Comparison of ENCODE assay signal across 9 cellular contexts in the genomic region with DNA sequence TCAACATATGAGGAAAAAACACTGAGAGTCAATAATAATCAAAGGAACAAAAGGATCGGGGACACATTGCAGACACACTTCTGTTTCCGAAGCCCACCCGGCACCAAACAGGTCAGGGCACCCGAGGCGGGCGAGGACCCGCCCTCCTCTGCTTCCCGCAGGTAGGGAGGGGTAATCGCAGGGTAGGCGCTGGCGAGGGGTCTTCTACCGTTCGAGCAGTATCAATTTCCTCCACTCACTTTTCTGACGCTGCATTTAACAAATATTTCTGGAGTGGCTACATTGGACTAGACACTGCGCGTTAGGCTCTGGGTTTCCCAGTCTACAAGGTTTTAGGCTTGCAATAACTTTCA. TPM values are rescaled to one million over a fixed set of nuclear protein-coding genes. Genes with fewer than 3 reads are reported as not detected.
DNase-seq lines count a peak whose midpoint lies in the region; ATAC-seq, FAIRE-seq and TF ChIP-seq lines count a peak whose summit lies in the region.
"Had no signal": no experiment of that assay in that cellular context is flagged by ENCODE, and none has a peak within 500 bp of the region (broad histone marks: within the 10 kb centered on the region; RNA-seq: fewer than 3 reads in every experiment).

No MANE protein-coding gene starts in this region.

- TF ChIP-seq CTCF in kidney (IDR thresholded peaks at IDR 0.05; ENCODE audit: borderline replicate concordance, extremely low read depth, insufficient read depth) (no peak), thoracic aorta (IDR thresholded peaks at IDR 0.05) (no peak)

- H3K36me3 Mint-ChIP-seq in activated CD4-positive, alpha-beta T cell treated with anti-CD3 and anti-CD28 coated beads for 36 hours (ENCODE audit: low read depth), result peaks cover 48% of the 10 kb centered on the region
- H3K36me3 Mint-ChIP-seq in activated naive CD8-positive, alpha-beta T cell, result peaks cover 7% of the 10 kb centered on the region

- POLR2A ChIA-PET in activated CD4-positive, alpha-beta T cell treated with anti-CD3 and anti-CD28 coated beads for 36 hours (lab: Charles Lee), result no interaction called here

- H3K9me3 ChIP-seq in kidney (ENCODE audit: control insufficient read depth in 1 of 2, low read length in 2 of 2), result no peaks in the 10 kb centered on the region
- no peaks in the 10 kb centered on the region for H3K9me3 ChIP-seq in thoracic aorta

- H3K4me1 Mint-ChIP-seq in activated CD4-positive, alpha-beta T cell treated with anti-CD3 and anti-CD28 coated beads for 36 hours, result peaks cover 65% of the 10 kb centered on the region
- H3K4me1 Mint-ChIP-seq in activated naive CD8-positive, alpha-beta T cell (ENCODE audit: low read depth), result peaks cover 47% of the 10 kb centered on the region

- H3K4me3 ChIP-seq in kidney (ENCODE audit: low read length in 2 of 2) (peak overlapping the region; percentile 87 to 92), thoracic aorta (peak overlapping the region; percentile 81)

- H3K27me3 Mint-ChIP-seq in activated CD4-positive, alpha-beta T cell treated with anti-CD3 and anti-CD28 coated beads for 36 hours, result no peaks in the 10 kb centered on the region
- H3K27me3 Mint-ChIP-seq in activated naive CD8-positive, alpha-beta T cell, result no peaks in the 10 kb centered on the region

- H3K9ac ChIP-seq in kidney (ENCODE audit: low read length in 2 of 2), result peak overlapping the region; percentile 85 to 88

- intact Hi-C loops in activated CD4-positive, alpha-beta T cell treated with anti-CD3 and anti-CD28 coated beads for 36 hours (cut with DNase I, micrococcal nuclease), result loop anchor here (5.0 to 10.0 kb wide), 7 partner anchors 280 to 1670 kb away; partner anchors contain the start of genes CTNNAL1 (in 1 of the 2), DNAJC25 (in 1 of the 2) and TMEM245 (in 1 of the 2)
- intact Hi-C loops in kidney (cut with DNase I), result no loop called here

- FAIRE-seq in kidney (lab: Jason Lieb, UNC), result no peak
- FAIRE-seq: G401.6 had no signal

- peak overlapping the region; percentile 61 to 93 for H3K27ac ChIP-seq in kidney (ENCODE audit: low read depth in 2 of 2, low read length in 2 of 2)
- H3K27ac ChIP-seq in thoracic aorta, result peak overlapping the region; percentile 81 to 84

- peak overlapping the region; percentile 99 for H3K27ac Mint-ChIP-seq in activated CD4-positive, alpha-beta T cell treated with anti-CD3 and anti-CD28 coated beads for 36 hours
- H3K27ac Mint-ChIP-seq in activated naive CD8-positive, alpha-beta T cell, result peak overlapping the region; percentile 98

- peaks cover 0 to 5% of the 10 kb centered on the region in 2 donors for H3K36me3 ChIP-seq in kidney (ENCODE audit: control insufficient read depth in 1 of 2, insufficient read depth in 2 of 2, low read length in 2 of 2)
- no peaks in the 10 kb centered on the region for H3K36me3 ChIP-seq in thoracic aorta

- peak; percentile 14 for DNase-seq in activated CD4-positive, alpha-beta T cell treated with anti-CD3 and anti-CD28 coated beads for 36 hours
- no peak for DNase-seq in activated CD4-positive, alpha-beta T cell treated with anti-CD3 and anti-CD28 coated beads for 4 hours
- DNase-seq in kidney (peak; percentile 77), thoracic aorta (ENCODE audit: low spot score) (no peak), NCI-H1694 treated with DMSO at 0.1 percent for 48 hours (lab: John Stamatoyannopoulos, UW) (no peak)

- H3K4me3 Mint-ChIP-seq in activated CD4-positive, alpha-beta T cell treated with anti-CD3 and anti-CD28 coated beads for 36 hours, result peak overlapping the region; percentile 95
- peak overlapping the region; percentile 96 for H3K4me3 Mint-ChIP-seq in activated naive CD8-positive, alpha-beta T cell

- H3K4me1 ChIP-seq in kidney (ENCODE audit: control insufficient read depth in 1 of 2, insufficient read depth in 1 of 2, low read depth in 1 of 2, low read length in 2 of 2) (peaks cover 7 to 15% of the 10 kb centered on the region in 2 donors), thoracic aorta (ENCODE audit: control insufficient read depth in 1 of 2, low read depth in 2 of 2) (peaks cover 18 to 23% of the 10 kb centered on the region in 2 donors)

- no peaks in the 10 kb centered on the region for H3K27me3 ChIP-seq in thoracic aorta (replicated peaks; ENCODE audit: insufficient read depth)

- no peak for ATAC-seq in activated CD4-positive, alpha-beta T cell treated with anti-CD3 and anti-CD28 coated beads for 36 hours
- no peak for ATAC-seq in thoracic aorta (ENCODE audit: insufficient number of reproducible peaks, low FRiP score, low read depth)
- no peak for ATAC-seq in GM21360 (IDR thresholded peaks at IDR 0.05; ENCODE audit: unreplicated experiment)
- ATAC-seq in GM18907 (IDR thresholded peaks at IDR 0.05; ENCODE audit: unreplicated experiment), result no peak

- CTCF ChIA-PET in activated CD4-positive, alpha-beta T cell treated with anti-CD3 and anti-CD28 coated beads for 36 hours (lab: Charles Lee), result no interaction called here

- no peaks in the 10 kb centered on the region for H3K9me3 Mint-ChIP-seq in activated CD4-positive, alpha-beta T cell treated with anti-CD3 and anti-CD28 coated beads for 36 hours (ENCODE audit: low read depth)
- H3K9me3 Mint-ChIP-seq in activated naive CD8-positive, alpha-beta T cell (ENCODE audit: low read depth), result no peaks in the 10 kb centered on the region

RNA-seq across cellular contexts. Expression of gene TXN, which starts 1.3 kb away (rescaled TPM):
- total RNA-seq in activated CD4-positive, alpha-beta T cell treated with anti-CD3 and anti-CD28 coated beads for 36 hours, result 100 to 1,000 TPM; 449 to 553 TPM
- total RNA-seq in kidney (145 TPM), thoracic aorta (100 to 1,000 TPM in 1 of 2 donors, 10 to 100 TPM in 1; 47.5 to 105 TPM)
- 541 TPM for polyA plus RNA-seq in kidney (ENCODE audit: insufficient read depth, low read depth, low replicate concordance)

RNA-seq across cellular contexts. Expression of gene C9orf152, which starts 47.1 kb away (rescaled TPM):
- not detected for total RNA-seq in activated CD4-positive, alpha-beta T cell treated with anti-CD3 and anti-CD28 coated beads for 36 hours
- total RNA-seq in kidney (1.8 TPM), thoracic aorta (under 1 TPM in 1 of 2 donors, not detected in 1; 0.56 TPM)
- polyA plus RNA-seq in kidney (ENCODE audit: insufficient read depth, low read depth, low replicate concordance), result not detected

Comparison
In these comparisons a context has a peak if more than half of its experiments do, and no peak if none do; other contexts are left out.
1. DNase-seq: peak in activated CD4-positive, alpha-beta T cell treated with anti-CD3 and anti-CD28 coated beads for 36 hours (single experiment) and kidney (single experiment); none in activated CD4-positive, alpha-beta T cell treated with anti-CD3 and anti-CD28 coated beads for 4 hours (0 of 2), thoracic aorta (single experiment) and NCI-H1694 treated with DMSO at 0.1 percent for 48 hours (single experiment).